ENCODE assay signal across 20 cellular contexts in genomic region chr3:52912885-52913731, GRCh38. TPM values are rescaled to one million over a fixed set of nuclear protein-coding genes. Genes with fewer than 3 reads are reported as not detected.
DNase-seq lines count a peak whose midpoint lies in the region; ATAC-seq, FAIRE-seq and TF ChIP-seq lines count a peak whose summit lies in the region.
"Had no signal": no experiment of that assay in that cellular context is flagged by ENCODE, and none has a peak within 500 bp of the region (broad histone marks: within the 10 kb centered on the region; RNA-seq: fewer than 3 reads in every experiment).

No MANE protein-coding gene starts in this region.

- H2BK15ac ChIP-seq in mesendoderm (replicated peaks; ENCODE audit: low read depth) = no peak overlapping the region

- no peaks in the 10 kb centered on the region for H3K4me1 Mint-ChIP-seq in activated T-helper 17 cell treated with anti-CD3 and anti-CD28 coated beads, Interleukin-2, amount 50 U/mL, for 72 hours

- DNase-seq in CMK (ENCODE audit: low read depth) = peak; percentile 52
- DNase-seq in SK-N-SH = peak; percentile 64
- peak; percentile 6 for DNase-seq in mesendoderm
- no peak for DNase-seq in RWPE1 (ENCODE audit: low spot score)
- DNase-seq in GM12892 (ENCODE audit: insufficient read length) = no peak
- DNase-seq: CD4-positive, CD25-positive, alpha-beta regulatory T cell; COR-L47; DMS79 treated with DMSO at 0.1 percent for 48 hours; Kasumi-1; NCI-H1417; NCI-H1694 treated with DMSO at 0.1 percent for 48 hours; NCI-H446; NCI-H526; PC-3; SHP77 treated with DMSO at 0.1 percent for 48 hours had no signal

- POLR2A ChIA-PET in SK-N-SH (lab: Yijun Ruan, JAX) = interaction anchor here (0.8 kb wide), 1 partner anchor 10 kb away, joined by 3 read pairs; no protein-coding TSS in a partner anchor
- POLR2A ChIA-PET in RWPE1 (lab: Yijun Ruan, JAX; ENCODE audit: low non-redundant PET) = no interaction called here

- 80% methylated on average over 9 of the region's 9 CpGs for WGBS in SK-N-SH (ENCODE audit: low lambda C conversion rate)
- WGBS in mesendoderm (ENCODE audit: extremely low coverage, insufficient coverage, low lambda C conversion rate) = no CpG with 5 or more reads among the region's 9 CpGs

- no peaks in the 10 kb centered on the region for H3K9me3 Mint-ChIP-seq in activated T-helper 17 cell treated with anti-CD3 and anti-CD28 coated beads, Interleukin-2, amount 50 U/mL, for 72 hours
- H3K9me3 Mint-ChIP-seq: CD4-positive, CD25-positive, alpha-beta regulatory T cell had no signal

- H3K56ac ChIP-seq in mesendoderm (ENCODE audit: low read length) = no peak overlapping the region

- H3K4me3 ChIP-seq in SK-N-SH (ENCODE audit: low read depth in 2 of 2, low read length in 1 of 2) (no peak overlapping the region), mesendoderm (ENCODE audit: low read length) (no peak overlapping the region)
- H3K4me3 ChIP-seq: SK-N-MC had no signal

- no peaks in the 10 kb centered on the region for H3K36me3 ChIP-seq in SK-N-SH (replicated peaks in 1 of 2; ENCODE audit: control insufficient read depth in 1 of 2, insufficient read depth in 2 of 2, low read length in 1 of 2)
- H3K36me3 ChIP-seq in mesendoderm (ENCODE audit: control insufficient read depth, insufficient read depth, low read length) = no peaks in the 10 kb centered on the region

- no peak overlapping the region for H2BK120ac ChIP-seq in mesendoderm (ENCODE audit: low read depth, low read length)

- no peak overlapping the region for H2BK5ac ChIP-seq in mesendoderm (ENCODE audit: low read length)

- H3K23ac ChIP-seq in mesendoderm (ENCODE audit: low read length) = no peak overlapping the region

- H3K27ac ChIP-seq in SK-N-SH (ENCODE audit: low read depth in 2 of 2, low read length in 1 of 2) (peak overlapping the region in 1 of 2 experiments; percentile 91; a peak in 2 of 4 replicates), mesendoderm (ENCODE audit: low read depth, low read length) (no peak overlapping the region), RWPE1 (no peak overlapping the region)
- H3K27ac ChIP-seq: SK-N-MC had no signal

- H3K27me3 ChIP-seq in SK-N-SH (ENCODE audit: insufficient read depth) (no peaks in the 10 kb centered on the region), mesendoderm (ENCODE audit: insufficient read depth, low read length, poor library complexity) (no peaks in the 10 kb centered on the region)

- no peak overlapping the region for H3K4me2 ChIP-seq in SK-N-SH
- no peak overlapping the region for H3K4me2 ChIP-seq in mesendoderm (ENCODE audit: low read length)

- no peak overlapping the region for H3K18ac ChIP-seq in mesendoderm (ENCODE audit: low read length)

- TF ChIP-seq CTCF in SK-N-SH (IDR thresholded peaks at IDR 0.05) = no peak
- no peak for TF ChIP-seq CTCF in RWPE1 (conservative IDR thresholded peaks at IDR 0.05; ENCODE audit: low read depth)

- CTCF ChIA-PET in SK-N-SH (lab: Yijun Ruan, JAX) = interaction anchor here (1.1 to 4.6 kb wide), 5 partner anchors 15 to 441 kb away, joined by 3 to 16 read pairs (median 3); no protein-coding TSS in a partner anchor
- CTCF ChIA-PET in RWPE1 (lab: Yijun Ruan, JAX) = no interaction called here

- H3K36me3 Mint-ChIP-seq in activated T-helper 17 cell treated with anti-CD3 and anti-CD28 coated beads, Interleukin-2, amount 50 U/mL, for 72 hours (ENCODE audit: low read depth) = peaks cover 96% of the 10 kb centered on the region

- no peak overlapping the region for H2AFZ ChIP-seq in SK-N-SH (ENCODE audit: low read depth)

- H3K27ac Mint-ChIP-seq in activated T-helper 17 cell treated with anti-CD3 and anti-CD28 coated beads, Interleukin-2, amount 50 U/mL, for 72 hours = peak overlapping the region; percentile 17

- no peaks in the 10 kb centered on the region for H3K9me2 ChIP-seq in SK-N-SH

- no peak overlapping the region for H2AK5ac ChIP-seq in mesendoderm (ENCODE audit: low read length)

- no peak for TF ChIP-seq POLR2A in GM12892 (IDR thresholded peaks at IDR 0.05; ENCODE audit: low read depth, low read length)

- H3F3A ChIP-seq in SK-N-SH (replicated peaks; ENCODE audit: insufficient read depth) = no peaks in the 10 kb centered on the region

- H3K79me2 ChIP-seq in SK-N-SH (ENCODE audit: insufficient read depth) (no peaks in the 10 kb centered on the region), mesendoderm (ENCODE audit: control insufficient read depth, insufficient read depth, low read length) (no peaks in the 10 kb centered on the region)

- H4K20me1 ChIP-seq in SK-N-SH (ENCODE audit: insufficient read depth) = no peaks in the 10 kb centered on the region

- H3K4me3 Mint-ChIP-seq in activated T-helper 17 cell treated with anti-CD3 and anti-CD28 coated beads, Interleukin-2, amount 50 U/mL, for 72 hours = no peak overlapping the region
- H3K4me3 Mint-ChIP-seq: CD4-positive, CD25-positive, alpha-beta regulatory T cell had no signal

- H3K4ac ChIP-seq in mesendoderm (ENCODE audit: low read depth, low read length) = no peak overlapping the region

- no peak overlapping the region for H4K8ac ChIP-seq in mesendoderm (ENCODE audit: low read depth, low read length)

- no peak overlapping the region for H3K9ac ChIP-seq in SK-N-SH
- H3K9ac ChIP-seq in mesendoderm (ENCODE audit: low read length) = no peak overlapping the region

- FAIRE-seq in GM12892 (lab: Jason Lieb, UNC) = no peak
- FAIRE-seq: GM12891, H54 had no signal

- H3K4me1 ChIP-seq in SK-N-SH (ENCODE audit: control insufficient read depth in 1 of 2, insufficient read depth in 2 of 2, low read depth in 1 of 2, low read length in 1 of 2) (peaks cover 0 to 10% of the 10 kb centered on the region in 2 experiments; a peak in 2 of 4 replicates), mesendoderm (ENCODE audit: control insufficient read depth, low read depth, low read length) (no peaks in the 10 kb centered on the region)

- H3K9me3 ChIP-seq in SK-N-SH = no peaks in the 10 kb centered on the region

- ATAC-seq in activated T-helper 17 cell treated with anti-CD3 and anti-CD28 coated beads, Interleukin-2, amount 50 U/mL, for 72 hours (replicated peaks) = no peak
- ATAC-seq in GM19324 (IDR thresholded peaks at IDR 0.05; ENCODE audit: low FRiP score, unreplicated experiment) = no peak
- ATAC-seq: PC-3 had no signal

- peak in 1 of 2 experiments; percentile 73; a peak in 2 of 4 replicates for TF ChIP-seq EP300 in SK-N-SH (IDR thresholded peaks at IDR 0.05; ENCODE audit: borderline replicate concordance in 1 of 2, low read depth in 1 of 2, low read length in 1 of 2)

- 0 out of 2 replicates have a peak, but pooled peaks have one; percentile 17 for TF ChIP-seq RAD21 in SK-N-SH (IDR thresholded peaks at IDR 0.05; ENCODE audit: low read length)

- H3K79me1 ChIP-seq in mesendoderm (ENCODE audit: low read length) = no peaks in the 10 kb centered on the region

- H4K5ac ChIP-seq in mesendoderm (ENCODE audit: low read length) = no peak overlapping the region

- no peaks in the 10 kb centered on the region for H3K27me3 Mint-ChIP-seq in activated T-helper 17 cell treated with anti-CD3 and anti-CD28 coated beads, Interleukin-2, amount 50 U/mL, for 72 hours
- H3K27me3 Mint-ChIP-seq: CD4-positive, CD25-positive, alpha-beta regulatory T cell had no signal

TF ChIP-seq in SK-N-SH, 30 proteins besides CTCF, POLR2A, EP300 and RAD21 (continues in another document):
- TF ChIP-seq SIN3A (IDR thresholded peaks at IDR 0.05; ENCODE audit: borderline replicate concordance, low read depth, low read length) (no peak), RXRA (IDR thresholded peaks at IDR 0.05; ENCODE audit: borderline replicate concordance, low read depth) (no peak), JUND (IDR thresholded peaks at IDR 0.05) (no peak), FOSL2 (IDR thresholded peaks at IDR 0.05; ENCODE audit: borderline replicate concordance, low read depth) (no peak), GATA2 (CRISPR knock-in tag; IDR thresholded peaks at IDR 0.05) (peak; percentile 89), TCF12 (IDR thresholded peaks at IDR 0.05) (no peak), GABPA (IDR thresholded peaks at IDR 0.05; ENCODE audit: low read depth) (no peak), ZBTB33 (IDR thresholded peaks at IDR 0.05; ENCODE audit: borderline replicate concordance, low read depth) (no peak), TEAD4 (IDR thresholded peaks at IDR 0.05; ENCODE audit: borderline replicate concordance, insufficient read depth) (no peak), MXI1 (IDR thresholded peaks at IDR 0.05; ENCODE audit: low read depth, low read length) (no peak)
- TF ChIP-seq, protein P1, sequence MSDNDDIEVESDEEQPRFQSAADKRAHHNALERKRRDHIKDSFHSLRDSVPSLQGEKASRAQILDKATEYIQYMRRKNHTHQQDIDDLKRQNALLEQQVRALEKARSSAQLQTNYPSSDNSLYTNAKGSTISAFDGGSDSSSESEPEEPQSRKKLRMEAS (IDR thresholded peaks at IDR 0.05; ENCODE audit: low read depth) = no peak
- TF ChIP-seq, protein P2, sequence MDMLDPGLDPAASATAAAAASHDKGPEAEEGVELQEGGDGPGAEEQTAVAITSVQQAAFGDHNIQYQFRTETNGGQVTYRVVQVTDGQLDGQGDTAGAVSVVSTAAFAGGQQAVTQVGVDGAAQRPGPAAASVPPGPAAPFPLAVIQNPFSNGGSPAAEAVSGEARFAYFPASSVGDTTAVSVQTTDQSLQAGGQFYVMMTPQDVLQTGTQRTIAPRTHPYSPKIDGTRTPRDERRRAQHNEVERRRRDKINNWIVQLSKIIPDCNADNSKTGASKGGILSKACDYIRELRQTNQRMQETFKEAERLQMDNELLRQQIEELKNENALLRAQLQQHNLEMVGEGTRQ (IDR thresholded peaks at IDR 0.05; ENCODE audit: borderline replicate concordance, low read depth, low read length) = no peak

RNA-seq across cellular contexts. Expression of gene STIMATE, which starts 15.8 kb away (rescaled TPM):
- 9.3 and 10.4 TPM in 2 replicates for polyA plus RNA-seq in SK-N-SH (2012; rRNA removed)
- 6.1 and 8.5 TPM in 2 replicates for polyA plus RNA-seq in SK-N-SH (2012; cell fraction: cytosol; rRNA removed)
- polyA plus RNA-seq in SK-N-SH (2012; cell fraction: nucleus; rRNA removed) = 17.5 and 19.6 TPM in 2 replicates
- 10 to 100 TPM; 13.6 to 39.0 TPM for total RNA-seq in activated T-helper 17 cell treated with anti-CD3 and anti-CD28 coated beads, Interleukin-2, amount 50 U/mL, for 72 hours
- 19.3 TPM for polyA plus RNA-seq in mesendoderm (2013, experiment 1 of 2)
- polyA plus RNA-seq in mesendoderm (2013, experiment 2 of 2) = 20.8 TPM
- 4.5 TPM for polyA plus RNA-seq in GM12892 (2012; ENCODE audit: missing spikeins)

Comparison
In these comparisons a context has a peak if more than half of its experiments do, and no peak if none do; other contexts are left out.
1. DNase-seq: peak in CMK (single experiment), SK-N-SH (single experiment) and mesendoderm (single experiment); none in RWPE1 (single experiment) and GM12892 (single experiment).